ENCODE assay signal across 28 cellular contexts in the genomic region with DNA sequence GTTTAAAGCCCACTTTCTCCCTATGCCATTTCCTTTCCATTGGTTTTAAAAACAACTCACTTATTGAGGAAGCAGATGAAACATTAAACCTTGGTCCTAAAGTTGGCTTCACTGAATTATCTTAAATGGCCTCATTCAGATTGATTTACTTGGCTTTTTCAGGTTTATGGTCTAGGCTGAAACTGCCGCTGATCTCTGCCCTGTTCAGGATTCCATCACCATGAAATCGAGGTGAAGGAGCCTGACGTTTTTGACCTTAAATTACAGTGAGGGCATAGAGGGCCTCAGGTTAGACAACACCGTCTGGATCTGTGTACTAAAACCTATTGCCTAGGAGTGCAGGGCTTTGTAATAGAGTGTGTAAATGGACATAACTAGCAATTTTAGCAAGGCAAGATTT.
"Had no signal": no experiment of that assay in that cellular context is flagged by ENCODE, and none has a peak within 500 bp of the region (broad histone marks: within the 10 kb centered on the region; RNA-seq: fewer than 3 reads in every experiment).

No MANE protein-coding gene starts in this region.

- H3K4me1 Mint-ChIP-seq: activated CD4-positive, alpha-beta T cell treated with anti-CD3 and anti-CD28 coated beads for 36 hours; activated CD4-positive, alpha-beta T cell treated with anti-CD3 and anti-CD28 coated beads, Interleukin-2, amount 10 ng/mL, durations not matched to agents 24 days and 14 days; activated CD8-positive, alpha-beta memory T cell treated with anti-CD3 and anti-CD28 coated beads, Interleukin-2, amount 10 ng/mL, durations not matched to agents 7 days and 5 days; activated naive CD4-positive, alpha-beta T cell treated with anti-CD3 and anti-CD28 coated beads, Interleukin-2, amount 10 ng/mL, durations not matched to agents 7 days and 5 days; activated naive CD8-positive, alpha-beta T cell treated with anti-CD3 and anti-CD28 coated beads, Interleukin-2, amount 10 ng/mL, durations not matched to agents 7 days and 5 days had no signal

- ATAC-seq: activated CD4-positive, alpha-beta T cell treated with anti-CD3 and anti-CD28 coated beads for 36 hours; activated CD8-positive, alpha-beta memory T cell treated with anti-CD3 and anti-CD28 coated beads, Interleukin-2, amount 10 ng/mL, durations not matched to agents 7 days and 5 days; activated CD8-positive, alpha-beta T cell treated with anti-CD3 and anti-CD28 coated beads, Interleukin-2, amount 10 ng/mL, durations not matched to agents 7 days and 5 days; activated naive CD4-positive, alpha-beta T cell treated with anti-CD3 and anti-CD28 coated beads, Interleukin-2, amount 50 U/mL, for 72 hours; gastroesophageal sphincter had no signal

- DNase-seq: activated CD4-positive, alpha-beta memory T cell treated with anti-CD3 and anti-CD28 coated beads for 36 hours; activated CD4-positive, alpha-beta T cell treated with anti-CD3 and anti-CD28 coated beads for 36 hours; activated CD4-positive, alpha-beta T cell treated with anti-CD3 and anti-CD28 coated beads, Interleukin-2, amount 10 ng/mL, durations not matched to agents 24 days and 14 days; activated CD4-positive, CD25-positive, alpha-beta regulatory T cell; activated CD4-positive, CD25-positive, alpha-beta regulatory T cell treated with anti-CD3 and anti-CD28 coated beads, Interleukin-2, amount 50 U/mL, for 72 hours; activated CD8-positive, alpha-beta memory T cell treated with anti-CD3 and anti-CD28 coated beads, Interleukin-2, amount 10 ng/mL, durations not matched to agents 7 days and 5 days; activated CD8-positive, alpha-beta memory T cell treated with anti-CD3 and anti-CD28 coated beads, Interleukin-2, amount 50 U/mL, for 4 hours; activated CD8-positive, alpha-beta T cell treated with anti-CD3 and anti-CD28 coated beads, Interleukin-2, amount 10 ng/mL, durations not matched to agents 7 days and 5 days; activated gamma-delta T cell; activated naive CD4-positive, alpha-beta T cell; activated naive CD4-positive, alpha-beta T cell treated with anti-CD3 and anti-CD28 coated beads, Interleukin-2, amount 10 ng/mL, durations not matched to agents 7 days and 5 days; activated naive CD8-positive, alpha-beta T cell treated with anti-CD3 and anti-CD28 coated beads, Interleukin-2, amount 10 ng/mL, durations not matched to agents 7 days and 5 days; activated T-cell treated with anti-CD3 and anti-CD28 coated beads, Interleukin-2, amount 50 U/mL, for 1 hour; activated T-cell treated with anti-CD3 and anti-CD28 coated beads, Interleukin-2, amount 50 U/mL, for 48 hours; central memory CD4-positive, alpha-beta T cell; cerebellar nuclear complex; colonic mucosa; effector CD8-positive, alpha-beta T cell; esophagus squamous epithelium; foreskin melanocyte; T-helper 2 cell had no signal

- H3K27ac Mint-ChIP-seq: activated CD4-positive, alpha-beta memory T cell treated with anti-CD3 and anti-CD28 coated beads for 36 hours; activated CD4-positive, alpha-beta T cell treated with anti-CD3 and anti-CD28 coated beads for 36 hours; activated CD4-positive, alpha-beta T cell treated with anti-CD3 and anti-CD28 coated beads, Interleukin-2, amount 10 ng/mL, durations not matched to agents 24 days and 14 days; activated CD8-positive, alpha-beta memory T cell treated with anti-CD3 and anti-CD28 coated beads, Interleukin-2, amount 10 ng/mL, durations not matched to agents 7 days and 5 days; activated CD8-positive, alpha-beta T cell treated with anti-CD3 and anti-CD28 coated beads, Interleukin-2, amount 10 ng/mL, durations not matched to agents 7 days and 5 days; activated naive CD4-positive, alpha-beta T cell treated with anti-CD3 and anti-CD28 coated beads, Interleukin-2, amount 10 ng/mL, durations not matched to agents 7 days and 5 days; activated naive CD4-positive, alpha-beta T cell treated with anti-CD3 and anti-CD28 coated beads, Interleukin-2, amount 50 U/mL, for 72 hours; activated naive CD8-positive, alpha-beta T cell treated with anti-CD3 and anti-CD28 coated beads, Interleukin-2, amount 10 ng/mL, durations not matched to agents 7 days and 5 days had no signal

- H3K27me3 ChIP-seq: ascending aorta, breast epithelium, cardiac muscle cell, colonic mucosa, esophagus squamous epithelium, gastroesophageal sphincter had no signal

- H3K4me3 ChIP-seq: ascending aorta, breast epithelium, cardiac muscle cell, colonic mucosa, esophagus squamous epithelium, gastroesophageal sphincter had no signal

- H3K27ac ChIP-seq: ascending aorta, breast epithelium, cardiac muscle cell, colonic mucosa, epithelial cell of prostate, esophagus squamous epithelium, gastroesophageal sphincter had no signal

- H3K36me3 Mint-ChIP-seq: activated CD4-positive, alpha-beta memory T cell treated with anti-CD3 and anti-CD28 coated beads for 36 hours; activated CD8-positive, alpha-beta memory T cell treated with anti-CD3 and anti-CD28 coated beads, Interleukin-2, amount 10 ng/mL, durations not matched to agents 7 days and 5 days; activated naive CD4-positive, alpha-beta T cell treated with anti-CD3 and anti-CD28 coated beads, Interleukin-2, amount 10 ng/mL, durations not matched to agents 7 days and 5 days; activated naive CD4-positive, alpha-beta T cell treated with anti-CD3 and anti-CD28 coated beads, Interleukin-2, amount 50 U/mL, for 72 hours; activated naive CD8-positive, alpha-beta T cell treated with anti-CD3 and anti-CD28 coated beads, Interleukin-2, amount 10 ng/mL, durations not matched to agents 7 days and 5 days had no signal

- H3K36me3 ChIP-seq: ascending aorta, breast epithelium, cardiac muscle cell, colonic mucosa, esophagus squamous epithelium, gastroesophageal sphincter had no signal

- H3K4me3 Mint-ChIP-seq: activated CD4-positive, alpha-beta memory T cell treated with anti-CD3 and anti-CD28 coated beads for 36 hours; activated CD4-positive, alpha-beta T cell treated with anti-CD3 and anti-CD28 coated beads for 36 hours; activated CD4-positive, alpha-beta T cell treated with anti-CD3 and anti-CD28 coated beads, Interleukin-2, amount 10 ng/mL, durations not matched to agents 24 days and 14 days; activated CD8-positive, alpha-beta memory T cell treated with anti-CD3 and anti-CD28 coated beads, Interleukin-2, amount 10 ng/mL, durations not matched to agents 7 days and 5 days; activated CD8-positive, alpha-beta T cell treated with anti-CD3 and anti-CD28 coated beads, Interleukin-2, amount 10 ng/mL, durations not matched to agents 7 days and 5 days; activated naive CD4-positive, alpha-beta T cell treated with anti-CD3 and anti-CD28 coated beads, Interleukin-2, amount 10 ng/mL, durations not matched to agents 7 days and 5 days; activated naive CD8-positive, alpha-beta T cell treated with anti-CD3 and anti-CD28 coated beads, Interleukin-2, amount 10 ng/mL, durations not matched to agents 7 days and 5 days; brain had no signal

- H3K27me3 Mint-ChIP-seq: activated CD4-positive, alpha-beta memory T cell treated with anti-CD3 and anti-CD28 coated beads for 36 hours; activated CD4-positive, alpha-beta T cell treated with anti-CD3 and anti-CD28 coated beads for 36 hours; activated CD4-positive, alpha-beta T cell treated with anti-CD3 and anti-CD28 coated beads, Interleukin-2, amount 10 ng/mL, durations not matched to agents 24 days and 14 days; activated CD8-positive, alpha-beta memory T cell treated with anti-CD3 and anti-CD28 coated beads, Interleukin-2, amount 10 ng/mL, durations not matched to agents 7 days and 5 days; activated naive CD4-positive, alpha-beta T cell treated with anti-CD3 and anti-CD28 coated beads, Interleukin-2, amount 10 ng/mL, durations not matched to agents 7 days and 5 days; activated naive CD8-positive, alpha-beta T cell treated with anti-CD3 and anti-CD28 coated beads, Interleukin-2, amount 10 ng/mL, durations not matched to agents 7 days and 5 days had no signal

- H3K9me3 Mint-ChIP-seq: activated CD4-positive, alpha-beta memory T cell treated with anti-CD3 and anti-CD28 coated beads for 36 hours; activated CD4-positive, alpha-beta T cell treated with anti-CD3 and anti-CD28 coated beads, Interleukin-2, amount 10 ng/mL, durations not matched to agents 24 days and 14 days; activated naive CD4-positive, alpha-beta T cell treated with anti-CD3 and anti-CD28 coated beads, Interleukin-2, amount 10 ng/mL, durations not matched to agents 7 days and 5 days; activated naive CD8-positive, alpha-beta T cell treated with anti-CD3 and anti-CD28 coated beads, Interleukin-2, amount 10 ng/mL, durations not matched to agents 7 days and 5 days had no signal

- H3K4me1 ChIP-seq: ascending aorta, breast epithelium, colonic mucosa, esophagus squamous epithelium, gastroesophageal sphincter had no signal

- H3K9me3 ChIP-seq: ascending aorta, breast epithelium, colonic mucosa, esophagus squamous epithelium, gastroesophageal sphincter had no signal
